ENCODE assay signal across 2 cellular contexts in genomic region chr16:68022278-68022727, GRCh38.
TF ChIP-seq lines count a peak whose summit lies in the region.

No MANE protein-coding gene starts in this region.

TF ChIP-seq in GM23338, 12 proteins besides CTCF, POLR2A, EP300 and RAD21:
- TF ChIP-seq EZH2phosphoT487 (IDR thresholded peaks at IDR 0.05; ENCODE audit: unreplicated experiment) (no peak), EZH2 (IDR thresholded peaks at IDR 0.05; ENCODE audit: low read depth, unreplicated experiment) (no peak), CREB1 (CRISPR knock-in tag; IDR thresholded peaks at IDR 0.05; ENCODE audit: low read depth) (no peak), ZNF462 (CRISPR knock-in tag; IDR thresholded peaks at IDR 0.05) (no peak), ZNF114 (CRISPR knock-in tag; IDR thresholded peaks at IDR 0.05) (no peak), STAT1 (IDR thresholded peaks at IDR 0.05; ENCODE audit: unreplicated experiment) (no peak), JUNB (IDR thresholded peaks at IDR 0.05; ENCODE audit: unreplicated experiment) (no peak), NANOG (IDR thresholded peaks at IDR 0.05; ENCODE audit: borderline replicate concordance) (no peak), REST (IDR thresholded peaks at IDR 0.05; ENCODE audit: unreplicated experiment) (no peak), ZNF331 (CRISPR knock-in tag; IDR thresholded peaks at IDR 0.05; ENCODE audit: low read depth) (no peak), ETS1 (IDR thresholded peaks at IDR 0.05) (no peak), POLR2AphosphoS5 (IDR thresholded peaks at IDR 0.05; ENCODE audit: low read depth) (no peak)
TF ChIP-seq in GM23338: peak in this region for 0.

TF ChIP-seq in endothelial cell of umbilical vein, 7 proteins besides CTCF, POLR2A, EP300 and RAD21:
- TF ChIP-seq POLR2AphosphoS5 (IDR thresholded peaks at IDR 0.05; ENCODE audit: insufficient read depth, low read depth, low read length) (no peak), GATA2 (IDR thresholded peaks at IDR 0.05; ENCODE audit: insufficient read depth, insufficient read length, low read depth, low read length) (no peak), JUN (IDR thresholded peaks at IDR 0.05; ENCODE audit: borderline replicate concordance, insufficient read depth, insufficient read length, low read depth) (no peak), EZH2 (IDR thresholded peaks at IDR 0.05; ENCODE audit: borderline replicate concordance, low read depth, low read length, severe bottlenecking) (no peak), MAX (IDR thresholded peaks at IDR 0.05; ENCODE audit: insufficient read depth, insufficient read length) (no peak), FOS (IDR thresholded peaks at IDR 0.05; ENCODE audit: borderline replicate concordance, insufficient read depth, low read length) (no peak)
